Comparison of ENCODE assay signal across 25 cellular contexts in the genomic region with DNA sequence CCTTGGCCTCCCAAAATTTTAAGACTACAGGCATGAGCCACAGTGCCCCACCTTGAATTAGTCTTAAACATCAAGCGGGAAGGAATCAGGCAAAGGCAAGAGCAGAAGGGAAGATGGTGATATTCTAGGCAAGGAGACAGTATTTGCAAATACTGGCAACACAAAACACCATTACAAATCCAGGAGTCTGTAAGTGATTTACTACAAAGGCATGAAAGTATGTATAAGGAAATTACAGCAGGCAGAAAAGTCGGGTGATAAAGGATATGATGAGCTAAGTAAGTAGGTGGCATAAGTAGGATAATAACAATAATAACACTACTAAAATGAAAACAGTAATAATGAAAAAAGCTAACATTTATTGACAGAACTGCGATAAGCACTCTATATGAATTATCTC. TPM values are rescaled to one million over a fixed set of nuclear protein-coding genes. Genes with fewer than 3 reads are reported as not detected.
DNase-seq lines count a peak whose midpoint lies in the region; ATAC-seq, FAIRE-seq and TF ChIP-seq lines count a peak whose summit lies in the region.
"Had no signal": no experiment of that assay in that cellular context is flagged by ENCODE, and none has a peak within 500 bp of the region (broad histone marks: within the 10 kb centered on the region; RNA-seq: fewer than 3 reads in every experiment).

No MANE protein-coding gene starts in this region.

- in situ Hi-C loops in IMR-90 (cut with MboI; ENCODE audit: low sequenced_read_pairs) = no loop called here

- WGBS in IMR-90 (ENCODE audit: extremely low coverage in 2 of 2, insufficient read length in 1 of 2), 2 experiments = no CpG with 5 or more reads among the region's 3 CpGs

- H3K27me3 Mint-ChIP-seq in CD4-positive, alpha-beta T cell = no peaks in the 10 kb centered on the region
- H3K27me3 Mint-ChIP-seq: B cell; CD4-positive, CD25-positive, alpha-beta regulatory T cell; CD8-positive, alpha-beta memory T cell had no signal

- no peak overlapping the region for H2BK20ac ChIP-seq in IMR-90 (ENCODE audit: low read depth, low read length)

- intact Hi-C loops in CD4-positive, alpha-beta T cell (cut with DNase I, micrococcal nuclease) = no loop called here
- intact Hi-C loops in IMR-90 (cut with micrococcal nuclease) (no loop called here), endothelial cell of umbilical vein (cut with micrococcal nuclease) (no loop called here)

- H3K14ac ChIP-seq in IMR-90 (replicated peaks; ENCODE audit: low read depth, low read length) = no peak overlapping the region

- TF ChIP-seq POLR2A in IMR-90 (IDR thresholded peaks at IDR 0.05; ENCODE audit: low read depth, low read length) = no peak
- TF ChIP-seq POLR2A in endothelial cell of umbilical vein (IDR thresholded peaks at IDR 0.05; ENCODE audit: low read depth, low read length) = no peak

- H3K18ac ChIP-seq in IMR-90 (ENCODE audit: low read depth, low read length) = no peak overlapping the region

- H3K79me2 ChIP-seq in endothelial cell of umbilical vein (ENCODE audit: control insufficient read depth, insufficient read depth, low read length) (peaks cover 51% of the 10 kb centered on the region), MM.1S (ENCODE audit: low read length) (0 out of 2 replicates have a peak, but pooled peaks cover 4% of the 10 kb centered on the region)

- no peaks in the 10 kb centered on the region for H3K9me2 ChIP-seq in MM.1S (replicated peaks; ENCODE audit: insufficient read depth, low read length)

- H3K4me1 ChIP-seq in IMR-90 (ENCODE audit: control insufficient read depth, insufficient read depth, low read length) (peaks cover 18% of the 10 kb centered on the region), endothelial cell of umbilical vein (ENCODE audit: control insufficient read depth, extremely low read depth, insufficient read depth, low read length) (peaks cover 14% of the 10 kb centered on the region), MM.1S (ENCODE audit: low read length) (no peaks in the 10 kb centered on the region)
- H3K4me1 ChIP-seq: A549 had no signal

- peaks cover 69% of the 10 kb centered on the region for H3K4me1 Mint-ChIP-seq in CD4-positive, alpha-beta T cell (ENCODE audit: low read depth)
- peaks cover 51% of the 10 kb centered on the region for H3K4me1 Mint-ChIP-seq in stimulated activated effector memory CD8-positive, alpha-beta T cell treated with anti-CD3 and anti-CD28 coated beads, Interleukin-12 subunit alpha, Interleukin-12 subunit beta, amount 100 ng/mL, for 72 hours

- no peak overlapping the region for H2BK15ac ChIP-seq in IMR-90 (ENCODE audit: low read depth, low read length)

- no peak for DNase-seq in CD4-positive, alpha-beta T cell
- DNase-seq in IMR-90 = peak; percentile 31
- no peak for DNase-seq in endothelial cell of umbilical vein (ENCODE audit: low read depth, low spot score)
- DNase-seq in stimulated activated effector memory CD8-positive, alpha-beta T cell treated with anti-CD3 and anti-CD28 coated beads, Interleukin-12 subunit alpha, Interleukin-12 subunit beta, amount 100 ng/mL, for 72 hours (ENCODE audit: low spot score in 2 of 2) = no peak
- no peak for DNase-seq in NOMO-1 (lab: John Stamatoyannopoulos, UW; ENCODE audit: unreplicated experiment in 2 of 2)
- no peak for DNase-seq in MM.1S
- DNase-seq: 8988T; ACHN; CD4-positive, CD25-positive, alpha-beta regulatory T cell; CD8-positive, alpha-beta memory T cell; DMS53; DMS79 treated with DMSO at 0.1 percent for 48 hours; GOT3; HFFc6 had no signal

- ATAC-seq in CD4-positive, alpha-beta T cell (ENCODE audit: poor library complexity) = no peak
- no peak for ATAC-seq in IMR-90 (ENCODE audit: low read depth)
- no peak for ATAC-seq in stimulated activated effector memory CD8-positive, alpha-beta T cell treated with anti-CD3 and anti-CD28 coated beads, Interleukin-12 subunit alpha, Interleukin-12 subunit beta, amount 100 ng/mL, for 72 hours
- no peak for ATAC-seq in GM18517 (IDR thresholded peaks at IDR 0.05; ENCODE audit: unreplicated experiment)
- ATAC-seq: A549 had no signal

- no peak for TF ChIP-seq CTCF in CD4-positive, alpha-beta T cell (IDR thresholded peaks at IDR 0.05)
- TF ChIP-seq CTCF in IMR-90 (conservative IDR thresholded peaks at IDR 0.05; ENCODE audit: low read depth, low read length) = no peak
- no peak for TF ChIP-seq CTCF in endothelial cell of umbilical vein (IDR thresholded peaks at IDR 0.05; ENCODE audit: extremely low read depth in 1 of 2, insufficient read depth in 1 of 2, low read depth in 1 of 2, low read length in 2 of 2)
- no peak for TF ChIP-seq CTCF in MM.1S (IDR thresholded peaks at IDR 0.05; ENCODE audit: low read length)

- H3K4ac ChIP-seq in IMR-90 (ENCODE audit: low read depth, low read length) = no peak overlapping the region

- H2BK5ac ChIP-seq in IMR-90 (ENCODE audit: low read depth, low read length, poor library complexity, severe bottlenecking) = no peak overlapping the region

- TF ChIP-seq RAD21 in IMR-90 (IDR thresholded peaks at IDR 0.05; ENCODE audit: low read length) = no peak

- CTCF ChIA-PET in CD4-positive, alpha-beta T cell (lab: Charles Lee) = interaction anchor here (1.0 kb wide), 2 partner anchors 12 to 35 kb away, joined by 3 read pairs; no protein-coding TSS in a partner anchor
- CTCF ChIA-PET in IMR-90 (lab: Yijun Ruan, JAX) = no interaction called here
- CTCF ChIA-PET in endothelial cell of umbilical vein (lab: Charles Lee) = interaction anchor here (0.8 to 2.1 kb wide), 2 partner anchors 11 to 31 kb away, joined by 3 to 10 read pairs; no protein-coding TSS in a partner anchor

- no peaks in the 10 kb centered on the region for H3F3A ChIP-seq in MM.1S (ENCODE audit: insufficient read depth, low read length)

- H3K4me2 ChIP-seq in IMR-90 (ENCODE audit: low read depth, low read length) (no peak overlapping the region), endothelial cell of umbilical vein (ENCODE audit: insufficient read depth, low read length) (no peak overlapping the region), MM.1S (ENCODE audit: low read depth, low read length) (no peak overlapping the region)
- H3K4me2 ChIP-seq: A549, BLaER1 had no signal

- BruUV-seq in IMR-90 (replicated peaks; lab: Mats Ljungman, UMichigan) (no TSS peak), endothelial cell of umbilical vein (replicated peaks; lab: Mats Ljungman, UMichigan) (no TSS peak)

- H3K9me1 ChIP-seq in IMR-90 (ENCODE audit: insufficient read depth, low read length) (peaks cover 16% of the 10 kb centered on the region), endothelial cell of umbilical vein (replicated peaks; ENCODE audit: control insufficient read depth, extremely low read depth, insufficient read depth, low read length) (no peaks in the 10 kb centered on the region)

- H3K27me3 ChIP-seq in CD4-positive, alpha-beta T cell (ENCODE audit: control insufficient read depth, insufficient read depth, low read length) = no peaks in the 10 kb centered on the region
- H3K27me3 ChIP-seq in IMR-90 (ENCODE audit: control insufficient read depth, insufficient read depth, low read length) = no peaks in the 10 kb centered on the region
- H3K27me3 ChIP-seq in endothelial cell of umbilical vein (ENCODE audit: control insufficient read depth in 2 of 2, insufficient read depth in 2 of 2, low read length in 2 of 2) = no peaks in the 10 kb centered on the region
- H3K27me3 ChIP-seq in MM.1S (replicated peaks; ENCODE audit: insufficient read depth, low read length) = no peaks in the 10 kb centered on the region
- H3K27me3 ChIP-seq: BLaER1 had no signal

- no peak overlapping the region for H4K5ac ChIP-seq in IMR-90 (ENCODE audit: low read depth, low read length)

- H3K27ac Mint-ChIP-seq in CD4-positive, alpha-beta T cell = peak overlapping the region; percentile 3
- H3K27ac Mint-ChIP-seq in stimulated activated effector memory CD8-positive, alpha-beta T cell treated with anti-CD3 and anti-CD28 coated beads, Interleukin-12 subunit alpha, Interleukin-12 subunit beta, amount 100 ng/mL, for 72 hours = peak overlapping the region; percentile 7
- H3K27ac Mint-ChIP-seq: B cell, HFFc6 had no signal

- H3K9ac ChIP-seq in IMR-90 (ENCODE audit: low read depth, low read length) (no peak overlapping the region), endothelial cell of umbilical vein (replicated peaks; ENCODE audit: extremely low read depth, insufficient read depth, low read length) (no peak overlapping the region), MM.1S (ENCODE audit: low read length) (no peak overlapping the region)
- H3K9ac ChIP-seq: BLaER1 had no signal

- H2AFZ ChIP-seq in IMR-90 (replicated peaks; ENCODE audit: low read length, poor library complexity) (no peak overlapping the region), endothelial cell of umbilical vein (ENCODE audit: low read depth, low read length) (no peak overlapping the region), MM.1S (ENCODE audit: low read length) (no peak overlapping the region)

- no peaks in the 10 kb centered on the region for H3K36me3 Mint-ChIP-seq in CD4-positive, alpha-beta T cell (ENCODE audit: low read depth)
- H3K36me3 Mint-ChIP-seq in stimulated activated effector memory CD8-positive, alpha-beta T cell treated with anti-CD3 and anti-CD28 coated beads, Interleukin-12 subunit alpha, Interleukin-12 subunit beta, amount 100 ng/mL, for 72 hours = no peaks in the 10 kb centered on the region

- no peak overlapping the region for H4K91ac ChIP-seq in IMR-90 (ENCODE audit: insufficient read depth, low read depth, low read length)

- no peak overlapping the region for H4K8ac ChIP-seq in IMR-90 (ENCODE audit: low read depth in 2 of 2, low read length in 2 of 2)

- POLR2A ChIA-PET in CD4-positive, alpha-beta T cell (lab: Charles Lee) = interaction anchor here (1.3 kb wide), 1 partner anchor 28 kb away, joined by 3 read pairs; a partner anchor contains a TSS
- POLR2A ChIA-PET in IMR-90 (lab: Charles Lee; ENCODE audit: unreplicated experiment) (no interaction called here), endothelial cell of umbilical vein (lab: Charles Lee) (no interaction called here)

- no peak overlapping the region for H3K56ac ChIP-seq in IMR-90 (ENCODE audit: extremely low read depth, insufficient read depth, low read length)

- no peak overlapping the region for H3K27ac ChIP-seq in CD4-positive, alpha-beta T cell (ENCODE audit: low read depth, low read length)
- H3K27ac ChIP-seq in IMR-90 (ENCODE audit: insufficient read depth, low read length) = no peak overlapping the region
- H3K27ac ChIP-seq in endothelial cell of umbilical vein (ENCODE audit: insufficient read depth, low read depth, low read length) = no peak overlapping the region
- no peak overlapping the region for H3K27ac ChIP-seq in MM.1S (ENCODE audit: low read length)
- H3K27ac ChIP-seq: A549, BLaER1, C4-2B had no signal

- dilution Hi-C loops in IMR-90 (cut with HindIII; ENCODE audit: low sequenced_read_pairs, unreplicated experiment) = no loop called here
- dilution Hi-C loops in endothelial cell of umbilical vein (cut with MboI; ENCODE audit: extremely low pct_ligation_motif_present, low sequenced_read_pairs) = no loop called here

- H3K23ac ChIP-seq in IMR-90 (ENCODE audit: low read depth, low read length) = no peak overlapping the region

- peak; percentile 12 for FAIRE-seq in endothelial cell of umbilical vein (lab: Jason Lieb, UNC)
- FAIRE-seq: A549, D721Med, G401.6, GM12892, GM19239, H54 had no signal

- H3K4me3 Mint-ChIP-seq in CD4-positive, alpha-beta T cell = no peak overlapping the region
- H3K4me3 Mint-ChIP-seq in stimulated activated effector memory CD8-positive, alpha-beta T cell treated with anti-CD3 and anti-CD28 coated beads, Interleukin-12 subunit alpha, Interleukin-12 subunit beta, amount 100 ng/mL, for 72 hours = no peak overlapping the region
- H3K4me3 Mint-ChIP-seq: B cell; CD4-positive, CD25-positive, alpha-beta regulatory T cell; CD8-positive, alpha-beta memory T cell; HFFc6 had no signal

- H3K79me1 ChIP-seq in IMR-90 (ENCODE audit: low read depth in 1 of 2, low read length in 2 of 2) = peaks cover 32 to 83% of the 10 kb centered on the region in 2 experiments

- H3K4me3 ChIP-seq in IMR-90 (ENCODE audit: insufficient read depth, low read depth, low read length) (no peak overlapping the region), endothelial cell of umbilical vein (replicated peaks in 1 of 3; ENCODE audit: insufficient read depth in 1 of 3, low read depth in 1 of 3, low read length in 3 of 3) (no peak overlapping the region), MM.1S (ENCODE audit: low read length) (no peak overlapping the region)
- H3K4me3 ChIP-seq: A549, BLaER1, HAP-1 had no signal

- H4K20me1 ChIP-seq in IMR-90 (ENCODE audit: insufficient read depth, low read length) (peaks cover 4% of the 10 kb centered on the region; the same call in 1 of the 2 replicates), endothelial cell of umbilical vein (replicated peaks; ENCODE audit: control insufficient read depth, extremely low read depth, insufficient read depth, low read length) (no peaks in the 10 kb centered on the region), MM.1S (ENCODE audit: insufficient read depth, low read length) (no peaks in the 10 kb centered on the region)

- H2AK9ac ChIP-seq in IMR-90 (replicated peaks; ENCODE audit: low read depth, low read length, poor library complexity) = no peak overlapping the region

- no peaks in the 10 kb centered on the region for H3K9me3 Mint-ChIP-seq in CD4-positive, alpha-beta T cell
- no peaks in the 10 kb centered on the region for H3K9me3 Mint-ChIP-seq in stimulated activated effector memory CD8-positive, alpha-beta T cell treated with anti-CD3 and anti-CD28 coated beads, Interleukin-12 subunit alpha, Interleukin-12 subunit beta, amount 100 ng/mL, for 72 hours
- H3K9me3 Mint-ChIP-seq: CD4-positive, CD25-positive, alpha-beta regulatory T cell; CD8-positive, alpha-beta memory T cell; HFFc6 had no signal

- H3K36me3 ChIP-seq in IMR-90 (ENCODE audit: control insufficient read depth, insufficient read depth, low read length) = no peaks in the 10 kb centered on the region
- H3K36me3 ChIP-seq in endothelial cell of umbilical vein (ENCODE audit: control insufficient read depth in 2 of 2, extremely low read depth in 1 of 2, insufficient read depth in 2 of 2, low read length in 2 of 2) = no peaks in the 10 kb centered on the region
- H3K36me3 ChIP-seq in MM.1S (replicated peaks; ENCODE audit: insufficient read depth, low read length) = no peaks in the 10 kb centered on the region
- H3K36me3 ChIP-seq: BLaER1, HAP-1 had no signal

- no peak overlapping the region for H2AK5ac ChIP-seq in IMR-90 (ENCODE audit: low read depth, low read length)

- no peaks in the 10 kb centered on the region for H3K9me3 ChIP-seq in CD4-positive, alpha-beta T cell (ENCODE audit: control insufficient read depth, low read length)
- H3K9me3 ChIP-seq in IMR-90 (ENCODE audit: control insufficient read depth, insufficient read depth, low read length) (no peaks in the 10 kb centered on the region), endothelial cell of umbilical vein (replicated peaks; ENCODE audit: control insufficient read depth, insufficient read depth, low read length) (no peaks in the 10 kb centered on the region), MM.1S (replicated peaks; ENCODE audit: insufficient read depth, low read length) (no peaks in the 10 kb centered on the region)
- H3K9me3 ChIP-seq: A549, BLaER1, HAP-1 had no signal

- H2BK120ac ChIP-seq in IMR-90 (ENCODE audit: low read depth, low read length) = no peak overlapping the region

RNA-seq across cellular contexts. Expression of a gene that starts 28.5 kb away (rescaled TPM):
- total RNA-seq in CD4-positive, alpha-beta T cell = 10 to 100 TPM; 33.3 to 34.8 TPM
- total RNA-seq in IMR-90 (2012; rRNA removed) (34.4 and 36.4 TPM in 2 replicates), endothelial cell of umbilical vein (93.2 and 93.3 TPM in 2 replicates)
- polyA plus RNA-seq in IMR-90 (2012; rRNA removed) (13.2 and 16.3 TPM in 2 replicates), endothelial cell of umbilical vein (33.6 and 35.1 TPM in 2 replicates)
- polyA plus RNA-seq in IMR-90 (2012; cell fraction: cytosol; rRNA removed) = 7.6 TPM in 2 replicates
- 23.2 and 32.5 TPM in 2 replicates for polyA plus RNA-seq in IMR-90 (2012; cell fraction: nucleus; rRNA removed; ENCODE audit: low replicate concordance)
- 31.3 and 33.6 TPM in 2 replicates for polyA plus RNA-seq in endothelial cell of umbilical vein (2011; cell fraction: cytosol; rRNA removed)
- polyA plus RNA-seq in endothelial cell of umbilical vein (2011; cell fraction: nucleus; rRNA removed) = 143 and 146 TPM in 2 replicates
- 37.7 and 39.3 TPM in 2 replicates for polyA plus RNA-seq in endothelial cell of umbilical vein (2012)
- 107 and 110 TPM in 2 replicates for polyA minus RNA-seq in endothelial cell of umbilical vein
- polyA minus RNA-seq in endothelial cell of umbilical vein (2011; cell fraction: cytosol; rRNA and poly(A)+ RNA removed) = 4.4 TPM
- 75.3 and 104 TPM in 2 replicates for polyA minus RNA-seq in endothelial cell of umbilical vein (2011; cell fraction: nucleus; rRNA and poly(A)+ RNA removed)

RNA-seq across cellular contexts. Expression of a gene that starts 55.4 kb away (rescaled TPM):
- total RNA-seq in CD4-positive, alpha-beta T cell = 1 to 10 TPM; 4.7 to 6.5 TPM
- total RNA-seq in IMR-90 (2012; rRNA removed) (3.9 and 5.0 TPM in 2 replicates), endothelial cell of umbilical vein (9.5 and 9.9 TPM in 2 replicates)
- polyA plus RNA-seq in IMR-90 (2012; rRNA removed) (11.0 and 11.8 TPM in 2 replicates), endothelial cell of umbilical vein (5.4 TPM in 2 replicates)
- polyA plus RNA-seq in IMR-90 (2012; cell fraction: cytosol; rRNA removed) = 5.9 and 7.5 TPM in 2 replicates
- 81.2 and 98.0 TPM in 2 replicates for polyA plus RNA-seq in IMR-90 (2012; cell fraction: nucleus; rRNA removed; ENCODE audit: low replicate concordance)
- polyA plus RNA-seq in endothelial cell of umbilical vein (2011; cell fraction: cytosol; rRNA removed) = 4.3 and 5.3 TPM in 2 replicates
- 32.8 and 33.2 TPM in 2 replicates for polyA plus RNA-seq in endothelial cell of umbilical vein (2011; cell fraction: nucleus; rRNA removed)
- polyA plus RNA-seq in endothelial cell of umbilical vein (2012) = 4.4 and 6.2 TPM in 2 replicates
- 7.8 and 9.3 TPM in 2 replicates for polyA minus RNA-seq in endothelial cell of umbilical vein
- 3.9 TPM for polyA minus RNA-seq in endothelial cell of umbilical vein (2011; cell fraction: cytosol; rRNA and poly(A)+ RNA removed)
- polyA minus RNA-seq in endothelial cell of umbilical vein (2011; cell fraction: nucleus; rRNA and poly(A)+ RNA removed) = 8.2 and 11.7 TPM in 2 replicates
